In the genomic region with DNA sequence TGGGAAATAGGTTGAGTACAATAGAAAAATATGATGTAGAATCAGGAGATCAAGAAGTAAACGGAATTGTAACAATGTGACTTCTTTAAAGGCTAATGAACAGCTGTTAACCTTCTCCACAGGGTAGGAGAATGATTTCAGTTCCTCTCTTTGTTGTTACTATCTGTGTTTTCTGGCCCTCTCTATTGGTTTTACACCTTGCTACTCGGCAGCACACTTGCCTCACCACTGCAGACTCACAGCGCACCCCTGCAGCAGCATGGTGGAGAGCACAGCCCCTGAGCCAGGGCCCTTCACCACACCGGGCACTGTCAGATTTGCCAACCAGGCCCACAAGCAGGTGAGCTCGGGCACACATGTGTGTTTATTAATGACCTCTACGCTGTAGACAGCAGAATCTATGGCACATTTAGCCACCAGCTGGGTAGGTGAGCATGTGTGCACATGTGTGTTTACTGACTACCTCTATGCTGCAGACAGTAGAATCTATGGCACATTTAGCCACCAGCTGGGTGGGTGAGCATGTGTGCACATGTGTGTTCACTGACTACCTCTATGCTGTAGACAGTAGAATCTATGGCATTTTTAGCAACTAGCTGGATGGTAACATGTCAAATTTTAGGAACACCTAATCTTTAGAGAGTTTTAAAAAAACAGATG, we compare ENCODE assay signal across 9 cellular contexts. TPM values are rescaled to one million over a fixed set of nuclear protein-coding genes. Genes with fewer than 3 reads are reported as not detected.
DNase-seq lines count a peak whose midpoint lies in the region; ATAC-seq, FAIRE-seq and TF ChIP-seq lines count a peak whose summit lies in the region.
"Had no signal": no experiment of that assay in that cellular context is flagged by ENCODE, and none has a peak within 500 bp of the region (broad histone marks: within the 10 kb centered on the region; RNA-seq: fewer than 3 reads in every experiment).

No MANE protein-coding gene starts in this region.

- H3K36me3 ChIP-seq in spleen = peaks cover 0 to 97% (median 75%) of the 10 kb centered on the region in 6 donors

- H3K9me3 ChIP-seq in spleen = no peaks in the 10 kb centered on the region

- no peak for TF ChIP-seq POLR2A in spleen (IDR thresholded peaks at IDR 0.05)

- H3K27ac ChIP-seq in spleen = no peak overlapping the region

- FAIRE-seq in GM19239 (lab: Jason Lieb, UNC) = peak; percentile 28

- 76 to 88% (median 80%) methylated on average over 6 of the region's 6 CpGs for WGBS in spleen, 5 donors

- intact Hi-C loops in spleen (cut with DNase I; ENCODE audit: low total_unique reads) = no loop called here

- no peak overlapping the region for H3K4me3 ChIP-seq in spleen

- no peak for DNase-seq in GM19239 (ENCODE audit: insufficient read length, low spot score)
- peak; percentile 62 for DNase-seq in spleen
- no peak for DNase-seq in C1 segment of cervical spinal cord (lab: John Stamatoyannopoulos, UW)
- DNase-seq in activated CD4-positive, alpha-beta T cell treated with anti-CD3 and anti-CD28 coated beads for 4 hours = no peak
- DNase-seq in effector CD8-positive, alpha-beta T cell (lab: John Stamatoyannopoulos, UW) = no peak
- DNase-seq: activated naive CD4-positive, alpha-beta T cell treated with anti-CD3 and anti-CD28 coated beads for 36 hours had no signal

- no peak for TF ChIP-seq CTCF in spleen (IDR thresholded peaks at IDR 0.05 in 8 of 11, conservative IDR thresholded peaks at IDR 0.05 in 3 of 11)

- peaks cover 4 to 28% (median 5%) of the 10 kb centered on the region in 6 donors for H3K4me1 ChIP-seq in spleen

- ATAC-seq in GM21825 (IDR thresholded peaks at IDR 0.05; ENCODE audit: unreplicated experiment) = peak; percentile 76
- peak; percentile 72 for ATAC-seq in HG03378 (IDR thresholded peaks at IDR 0.05; ENCODE audit: unreplicated experiment)
- ATAC-seq: SK-N-SH treated with all-trans-retinoic acid at 6 μM for 48 hours had no signal

- H3K27me3 ChIP-seq in spleen (replicated peaks in 1 of 7) = no peaks in the 10 kb centered on the region

RNA-seq across cellular contexts. Expression of a gene that starts 16.8 kb away (rescaled TPM):
- total RNA-seq in spleen = 10 to 100 TPM; 46.0 to 66.4 (median 51.9) TPM
- 10 to 100 TPM; 58.8 to 71.0 (median 69.7) TPM for polyA plus RNA-seq in spleen

RNA-seq across cellular contexts. Expression of a gene that starts 17.3 kb away (rescaled TPM):
- total RNA-seq in spleen = under 1 TPM in 2 of 7 donors, not detected in 5; 0.28 to 0.30 TPM
- under 1 TPM in 2 of 3 donors, not detected in 1; 0.03 to 0.08 TPM for polyA plus RNA-seq in spleen
- total RNA-seq: activated naive CD4-positive, alpha-beta T cell treated with anti-CD3 and anti-CD28 coated beads for 36 hours had no signal

RNA-seq across cellular contexts. Expression of a gene that starts 57.2 kb away (rescaled TPM):
- 10 to 100 TPM; 29.1 to 56.8 (median 34.5) TPM for total RNA-seq in spleen
- polyA plus RNA-seq in spleen = 10 to 100 TPM; 49.5 to 58.6 (median 52.4) TPM
